ENCODE assay signal across 10 cellular contexts in genomic region chr20:49630396-49630951, GRCh38.
DNase-seq lines count a peak whose midpoint lies in the region; ATAC-seq, FAIRE-seq and TF ChIP-seq lines count a peak whose summit lies in the region.
"Had no signal": no experiment of that assay in that cellular context is flagged by ENCODE, and none has a peak within 500 bp of the region (broad histone marks: within the 10 kb centered on the region; RNA-seq: fewer than 3 reads in every experiment).

No MANE protein-coding gene starts in this region.

- H3K27ac ChIP-seq in left lung, result peak overlapping the region; percentile 50 to 58
- H3K27ac ChIP-seq: SJCRH30 had no signal

- DNase-seq in GM12892 (ENCODE audit: insufficient read length) (peak; percentile 47), left lung (peak in 1 of 2 donors; percentile 75), H4 (ENCODE audit: low spot score) (no peak), sciatic nerve (ENCODE audit: low spot score) (no peak), T1000 (lab: John Stamatoyannopoulos, UW) (no peak), cardiac septum (ENCODE audit: low spot score) (no peak)

- FAIRE-seq in GM12892 (lab: Jason Lieb, UNC), result peak; percentile 81
- FAIRE-seq: D721Med had no signal

- intact Hi-C loops in left lung (cut with DNase I), result no loop called here
- intact Hi-C loops in sciatic nerve (cut with DNase I), result no loop called here
- intact Hi-C loops in cardiac septum (cut with DNase I), result no loop called here

- no peak overlapping the region for H3K4me3 ChIP-seq in left lung
- H3K4me3 ChIP-seq: SJCRH30 had no signal

- peaks cover 0 to 31% of the 10 kb centered on the region in 2 donors for H3K36me3 ChIP-seq in left lung

- no peak for TF ChIP-seq CTCF in left lung (IDR thresholded peaks at IDR 0.05)

- no peaks in the 10 kb centered on the region for H3K9me3 ChIP-seq in left lung

- peaks cover 3 to 19% of the 10 kb centered on the region in 2 donors for H3K4me1 ChIP-seq in left lung

- ATAC-seq in GM21367 (IDR thresholded peaks at IDR 0.05; ENCODE audit: unreplicated experiment) (peak; percentile 64), HG03159 (IDR thresholded peaks at IDR 0.05; ENCODE audit: unreplicated experiment) (peak; percentile 62), left lung (peak; percentile 79), sciatic nerve (no peak)

- no peaks in the 10 kb centered on the region for H3K27me3 ChIP-seq in left lung
- H3K27me3 ChIP-seq: SJCRH30 had no signal

- TF ChIP-seq POLR2A in GM12892 (IDR thresholded peaks at IDR 0.05; ENCODE audit: low read depth, low read length), result no peak
